ENCODE assay signal across 21 cellular contexts in genomic region chr11:16776716-16777115, GRCh38. TPM values are rescaled to one million over a fixed set of nuclear protein-coding genes. Genes with fewer than 3 reads are reported as not detected.
A peak's percentile ranks its signal among the peaks of the same experiment; 100 is the strongest.
DNase-seq lines count a peak whose midpoint lies in the region; ATAC-seq and TF ChIP-seq lines count a peak whose summit lies in the region.
"Had no signal": no experiment of that assay in that cellular context is flagged by ENCODE, and none has a peak within 500 bp of the region (broad histone marks: within the 10 kb centered on the region; RNA-seq: fewer than 3 reads in every experiment).

No MANE protein-coding gene starts in this region.

- ATAC-seq in left ventricle myocardium superior: no peak
- no peak for ATAC-seq in GM18520 (IDR thresholded peaks at IDR 0.05; ENCODE audit: unreplicated experiment)
- ATAC-seq: activated T-cell treated with anti-CD3 and anti-CD28 coated beads, Interleukin-2, amount 50 U/mL, for 4 hours; CD8-positive, alpha-beta T cell had no signal

- H3K9me3 Mint-ChIP-seq in nephron: no peaks in the 10 kb centered on the region
- H3K9me3 Mint-ChIP-seq: activated CD4-positive, alpha-beta memory T cell treated with anti-CD3 and anti-CD28 coated beads for 36 hours; activated T-cell treated with anti-CD3 and anti-CD28 coated beads, Interleukin-2, amount 50 U/mL, for 4 hours; CD8-positive, alpha-beta T cell had no signal

- peak overlapping the region in 2 of 3 experiments; percentile 28 to 70 for H3K27ac Mint-ChIP-seq in nephron
- H3K27ac Mint-ChIP-seq: activated CD4-positive, alpha-beta memory T cell treated with anti-CD3 and anti-CD28 coated beads for 36 hours; CD8-positive, alpha-beta T cell had no signal

- no peak for TF ChIP-seq CTCF in right atrium auricular region (IDR thresholded peaks at IDR 0.05)
- no peak for TF ChIP-seq CTCF in coronary artery (IDR thresholded peaks at IDR 0.05)
- TF ChIP-seq CTCF in nephron (IDR thresholded peaks at IDR 0.05; ENCODE audit: unreplicated experiment in 3 of 3): no peak
- no peak for TF ChIP-seq CTCF in vagina (IDR thresholded peaks at IDR 0.05)
- TF ChIP-seq CTCF in thyroid gland (IDR thresholded peaks at IDR 0.05): no peak

- H3K4me1 ChIP-seq in right atrium auricular region: peaks cover 0 to 7% of the 10 kb centered on the region in 2 donors
- H3K4me1 ChIP-seq in vagina: peaks cover 7% of the 10 kb centered on the region
- peaks cover 3 to 5% of the 10 kb centered on the region in 2 donors for H3K4me1 ChIP-seq in thyroid gland

- peak overlapping the region in 1 of 3 experiments; percentile 57 for H3K4me3 Mint-ChIP-seq in nephron
- H3K4me3 Mint-ChIP-seq: activated CD4-positive, alpha-beta memory T cell treated with anti-CD3 and anti-CD28 coated beads for 36 hours; activated T-cell treated with anti-CD3 and anti-CD28 coated beads, Interleukin-2, amount 50 U/mL, for 4 hours; CD8-positive, alpha-beta T cell had no signal

- no peak overlapping the region for H3K4me3 ChIP-seq in right atrium auricular region
- H3K4me3 ChIP-seq in coronary artery: no peak overlapping the region
- no peak overlapping the region for H3K4me3 ChIP-seq in vagina
- H3K4me3 ChIP-seq in thyroid gland (replicated peaks in 1 of 3): no peak overlapping the region
- H3K4me3 ChIP-seq: lung, MG63, smooth muscle cell had no signal

- no peaks in the 10 kb centered on the region for H3K36me3 ChIP-seq in right atrium auricular region
- H3K36me3 ChIP-seq in vagina: no peaks in the 10 kb centered on the region
- no peaks in the 10 kb centered on the region for H3K36me3 ChIP-seq in thyroid gland
- H3K36me3 ChIP-seq: brain microvascular endothelial cell, MG63 had no signal

- no peaks in the 10 kb centered on the region for H3K36me3 Mint-ChIP-seq in nephron (ENCODE audit: low read depth)
- H3K36me3 Mint-ChIP-seq: activated CD4-positive, alpha-beta memory T cell treated with anti-CD3 and anti-CD28 coated beads for 36 hours; CD8-positive, alpha-beta T cell had no signal

- H3K27ac ChIP-seq in right atrium auricular region: no peak overlapping the region
- H3K27ac ChIP-seq in coronary artery: no peak overlapping the region
- no peak overlapping the region for H3K27ac ChIP-seq in vagina
- no peak overlapping the region for H3K27ac ChIP-seq in thyroid gland
- H3K27ac ChIP-seq: brain microvascular endothelial cell had no signal

- no peaks in the 10 kb centered on the region for H3K9me3 ChIP-seq in right atrium auricular region
- H3K9me3 ChIP-seq in vagina: no peaks in the 10 kb centered on the region
- H3K9me3 ChIP-seq in thyroid gland: no peaks in the 10 kb centered on the region
- H3K9me3 ChIP-seq: MG63 had no signal

- H3K27me3 ChIP-seq in right atrium auricular region (no peaks in the 10 kb centered on the region), vagina (no peaks in the 10 kb centered on the region), thyroid gland (no peaks in the 10 kb centered on the region)
- H3K27me3 ChIP-seq: brain microvascular endothelial cell, MG63 had no signal

- intact Hi-C loops in left ventricle myocardium superior (cut with micrococcal nuclease): no loop called here
- intact Hi-C loops in vagina (cut with DNase I): no loop called here
- intact Hi-C loops in thyroid gland (cut with DNase I): no loop called here

- 76 to 82% methylated on average over 7 of the region's 7 CpGs for WGBS in thyroid gland, 2 donors

- H3K4me1 Mint-ChIP-seq in nephron: peaks cover 36% of the 10 kb centered on the region

- H3K27me3 Mint-ChIP-seq in nephron (ENCODE audit: low read depth): peaks cover 10% of the 10 kb centered on the region

- DNase-seq in left ventricle myocardium superior (peak; percentile 49), right atrium auricular region (ENCODE audit: low spot score) (no peak), coronary artery (ENCODE audit: low spot score) (peak; percentile 68), NCI-H226 (no peak), vagina (ENCODE audit: extremely low spot score in 2 of 2) (no peak), thyroid gland (no peak)
- DNase-seq: activated CD4-positive, alpha-beta memory T cell treated with anti-CD3 and anti-CD28 coated beads for 36 hours; activated naive CD4-positive, alpha-beta T cell treated with anti-CD3 and anti-CD28 coated beads, Interleukin-2, amount 50 U/mL, for 16 hours; activated T-cell treated with anti-CD3 and anti-CD28 coated beads, Interleukin-2, amount 50 U/mL, for 4 hours; brain microvascular endothelial cell; CD8-positive, alpha-beta T cell; dermis blood vessel endothelial cell; MG63; NCI-H2081 treated with DMSO at 0.1 percent for 48 hours; NCI-H524 treated with DMSO at 0.1 percent for 48 hours; SHP77 treated with DMSO at 0.1 percent for 48 hours; stimulated activated CD4-positive, alpha-beta T cell treated with anti-CD3 and anti-CD28 coated beads, Interleukin-4, amount 100 ng/mL, for 24 hours had no signal

- TF ChIP-seq POLR2A in vagina (IDR thresholded peaks at IDR 0.05): no peak
- no peak for TF ChIP-seq POLR2A in thyroid gland (IDR thresholded peaks at IDR 0.05)

RNA-seq across cellular contexts. Expression of gene C11orf58, which starts 38.3 kb away (rescaled TPM):
- total RNA-seq in left ventricle myocardium superior (112 TPM), right atrium auricular region (100 to 1,000 TPM; 120 to 128 TPM), vagina (188 TPM), thyroid gland (100 to 1,000 TPM; 190 to 280 (median 195) TPM)

Comparison
In these comparisons a context has a peak if more than half of its experiments do, and no peak if none do; other contexts are left out.
1. DNase-seq: peak in left ventricle myocardium superior (single experiment) and coronary artery (single experiment); none in right atrium auricular region (single experiment), NCI-H226 (single experiment), vagina (0 of 2) and thyroid gland (0 of 2).